ENCODE assay signal across 26 cellular contexts in genomic region chr3:56899078-56899477, GRCh38.
"Had no signal": no experiment of that assay in that cellular context is flagged by ENCODE, and none has a peak within 500 bp of the region (broad histone marks: within the 10 kb centered on the region; RNA-seq: fewer than 3 reads in every experiment).

No MANE protein-coding gene starts in this region.

- H3K36me3 ChIP-seq: colonic mucosa, esophagus muscularis mucosa, neutrophil, pancreas, right atrium auricular region, spleen, thoracic aorta had no signal

- H3K36me3 Mint-ChIP-seq: activated CD4-positive, alpha-beta memory T cell treated with anti-CD3 and anti-CD28 coated beads for 36 hours; mesothelial cell of epicardium; natural killer cell treated with Interleukin-12 subunit alpha and Interleukin-12 subunit beta and Interleukin-15 and Interleukin-18, amount 100 ng/mL, for 72 hours had no signal

- H3K4me1 ChIP-seq: colonic mucosa, pancreas, psoas muscle had no signal

- H3K4me1 Mint-ChIP-seq: mesothelial cell of epicardium had no signal

- H2AFZ ChIP-seq: hepatocyte had no signal

- H3K27ac ChIP-seq: colonic mucosa, dorsolateral prefrontal cortex, esophagus muscularis mucosa, hepatocyte, neutrophil, pancreas, psoas muscle, right atrium auricular region, thoracic aorta had no signal

- H3K27ac Mint-ChIP-seq: activated CD4-positive, alpha-beta memory T cell treated with anti-CD3 and anti-CD28 coated beads for 36 hours; activated CD8-positive, alpha-beta memory T cell treated with anti-CD3 and anti-CD28 coated beads, Interleukin-2, amount 10 ng/mL, durations not matched to agents 7 days and 5 days; immature natural killer cell; mesothelial cell of epicardium; natural killer cell treated with Interleukin-12 subunit alpha and Interleukin-12 subunit beta and Interleukin-15 and Interleukin-18, amount 100 ng/mL, for 72 hours had no signal

- H3K9me3 Mint-ChIP-seq: activated CD4-positive, alpha-beta memory T cell treated with anti-CD3 and anti-CD28 coated beads for 36 hours; effector memory CD8-positive, alpha-beta T cell; immature natural killer cell; mesothelial cell of epicardium; natural killer cell treated with Interleukin-12 subunit alpha and Interleukin-12 subunit beta and Interleukin-15 and Interleukin-18, amount 100 ng/mL, for 72 hours had no signal

- H3K4me3 Mint-ChIP-seq: activated CD4-positive, alpha-beta memory T cell treated with anti-CD3 and anti-CD28 coated beads for 36 hours; activated CD8-positive, alpha-beta memory T cell treated with anti-CD3 and anti-CD28 coated beads, Interleukin-2, amount 10 ng/mL, durations not matched to agents 7 days and 5 days; effector memory CD8-positive, alpha-beta T cell; immature natural killer cell; mesothelial cell of epicardium; natural killer cell treated with Interleukin-12 subunit alpha and Interleukin-12 subunit beta and Interleukin-15 and Interleukin-18, amount 100 ng/mL, for 72 hours; T-helper 17 cell had no signal

- H3K9me3 ChIP-seq: colonic mucosa, esophagus muscularis mucosa, neutrophil, pancreas, psoas muscle, right atrium auricular region, spleen, thoracic aorta had no signal

- H3K79me2 ChIP-seq: hepatocyte had no signal

- H3K4me2 ChIP-seq: hepatocyte had no signal

- H3K27me3 ChIP-seq: colonic mucosa, dorsolateral prefrontal cortex, esophagus muscularis mucosa, hepatocyte, neutrophil, pancreas, right atrium auricular region, spleen had no signal

- H3K27me3 Mint-ChIP-seq: activated CD4-positive, alpha-beta memory T cell treated with anti-CD3 and anti-CD28 coated beads for 36 hours; activated CD8-positive, alpha-beta memory T cell treated with anti-CD3 and anti-CD28 coated beads, Interleukin-2, amount 10 ng/mL, durations not matched to agents 7 days and 5 days; effector memory CD8-positive, alpha-beta T cell; natural killer cell treated with Interleukin-12 subunit alpha and Interleukin-12 subunit beta and Interleukin-15 and Interleukin-18, amount 100 ng/mL, for 72 hours; T-helper 17 cell had no signal

- H3K4me3 ChIP-seq: colonic mucosa, dorsolateral prefrontal cortex, esophagus muscularis mucosa, hepatocyte, pancreas, psoas muscle, right atrium auricular region, spleen, thoracic aorta had no signal

- ATAC-seq: activated CD8-positive, alpha-beta memory T cell treated with anti-CD3 and anti-CD28 coated beads, Interleukin-2, amount 10 ng/mL, durations not matched to agents 7 days and 5 days; effector memory CD8-positive, alpha-beta T cell; left ventricle myocardium superior; natural killer cell treated with Interleukin-12 subunit alpha and Interleukin-12 subunit beta and Interleukin-15 and Interleukin-18, amount 100 ng/mL, for 72 hours; pancreas; psoas muscle; T-helper 17 cell had no signal

- DNase-seq: activated CD4-positive, alpha-beta memory T cell treated with anti-CD3 and anti-CD28 coated beads for 36 hours; activated CD4-positive, alpha-beta T cell treated with anti-CD3 and anti-CD28 coated beads for 48 hours; activated CD8-positive, alpha-beta memory T cell treated with anti-CD3 and anti-CD28 coated beads, Interleukin-2, amount 10 ng/mL, durations not matched to agents 7 days and 5 days; activated gamma-delta T cell treated with Interleukin-2 at 50 U/mL for 16 hours; activated T-cell treated with anti-CD3 and anti-CD28 coated beads for 4 hours; amygdala; colonic mucosa; dorsolateral prefrontal cortex; effector memory CD8-positive, alpha-beta T cell; glutamatergic neuron; immature natural killer cell; left ventricle myocardium superior; mammary epithelial cell; pancreas; psoas muscle; spleen; stimulated activated CD4-positive, alpha-beta T cell treated with anti-CD3 and anti-CD28 coated beads, Interleukin-4, amount 100 ng/mL, for 1 hour; stimulated activated naive CD4-positive, alpha-beta T cell treated with Interleukin-2 at 50 U/mL for 16 hours; T-helper 17 cell had no signal
